Comparison of ENCODE assay signal across 16 cellular contexts in the genomic region with DNA sequence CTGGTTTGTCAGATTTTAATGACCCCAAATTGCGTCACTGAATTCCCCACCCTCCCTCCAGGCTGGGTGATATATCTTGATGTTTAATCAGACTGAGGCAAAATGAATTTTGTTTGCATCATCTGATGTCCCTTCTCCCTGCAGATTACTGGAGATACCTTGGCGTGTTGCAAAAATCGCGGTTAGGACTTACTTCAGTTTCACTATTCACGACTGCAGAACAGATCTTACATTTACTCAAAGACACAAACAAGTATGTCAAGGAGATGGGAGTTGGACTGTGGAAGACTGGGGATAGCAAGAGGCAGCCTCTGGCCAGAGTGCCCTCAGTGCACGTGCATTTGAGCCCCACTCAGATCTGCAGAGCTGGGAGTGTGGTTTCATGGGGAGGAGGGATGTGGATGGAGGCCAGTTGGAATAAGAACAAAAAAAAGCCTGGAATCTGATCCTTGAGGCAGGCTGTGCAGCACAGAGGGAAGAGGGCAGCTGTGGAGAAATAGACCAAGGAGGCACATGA.
DNase-seq lines count a peak whose midpoint lies in the region; ATAC-seq and TF ChIP-seq lines count a peak whose summit lies in the region.
"Had no signal": no experiment of that assay in that cellular context is flagged by ENCODE, and none has a peak within 500 bp of the region (broad histone marks: within the 10 kb centered on the region; RNA-seq: fewer than 3 reads in every experiment).

No MANE protein-coding gene starts in this region.

- peaks cover 36% of the 10 kb centered on the region for H3K4me1 Mint-ChIP-seq in stimulated activated naive CD8-positive, alpha-beta T cell treated with anti-CD3 and anti-CD28 coated beads, Interleukin-15, Interleukin-2, amounts not matched to agents 100 ng/mL and 50 ng/mL, for 24 hours (ENCODE audit: low read depth)
- peaks cover 44% of the 10 kb centered on the region for H3K4me1 Mint-ChIP-seq in stimulated activated naive CD8-positive, alpha-beta T cell treated with anti-CD3 and anti-CD28 coated beads, Interleukin-15, amount 100 ng/mL, for 72 hours

- no peak overlapping the region for H3K4me3 Mint-ChIP-seq in stimulated activated naive CD8-positive, alpha-beta T cell treated with anti-CD3 and anti-CD28 coated beads, Interleukin-15, Interleukin-2, amounts not matched to agents 100 ng/mL and 50 ng/mL, for 24 hours
- no peak overlapping the region for H3K4me3 Mint-ChIP-seq in stimulated activated naive CD8-positive, alpha-beta T cell treated with anti-CD3 and anti-CD28 coated beads, Interleukin-15, amount 100 ng/mL, for 72 hours
- H3K4me3 Mint-ChIP-seq: activated CD8-positive, alpha-beta T cell treated with anti-CD3 and anti-CD28 coated beads, Interleukin-2, amount 10 ng/mL, durations not matched to agents 7 days and 5 days; CD14-positive monocyte; central memory CD8-positive, alpha-beta T cell had no signal

- no peak for TF ChIP-seq POLR2A in vagina (IDR thresholded peaks at IDR 0.05)

- no peaks in the 10 kb centered on the region for H3K9me3 Mint-ChIP-seq in stimulated activated naive CD8-positive, alpha-beta T cell treated with anti-CD3 and anti-CD28 coated beads, Interleukin-15, Interleukin-2, amounts not matched to agents 100 ng/mL and 50 ng/mL, for 24 hours
- H3K9me3 Mint-ChIP-seq in stimulated activated naive CD8-positive, alpha-beta T cell treated with anti-CD3 and anti-CD28 coated beads, Interleukin-15, amount 100 ng/mL, for 72 hours, result no peaks in the 10 kb centered on the region
- H3K9me3 Mint-ChIP-seq: CD14-positive monocyte; central memory CD8-positive, alpha-beta T cell had no signal

- no peaks in the 10 kb centered on the region for H3K36me3 ChIP-seq in vagina
- H3K36me3 ChIP-seq: heart left ventricle had no signal

- intact Hi-C loops in vagina (cut with DNase I), result no loop called here

- no peaks in the 10 kb centered on the region for H3K27me3 ChIP-seq in vagina
- H3K27me3 ChIP-seq: testis had no signal

- no peaks in the 10 kb centered on the region for H3K36me3 Mint-ChIP-seq in stimulated activated naive CD8-positive, alpha-beta T cell treated with anti-CD3 and anti-CD28 coated beads, Interleukin-15, Interleukin-2, amounts not matched to agents 100 ng/mL and 50 ng/mL, for 24 hours (ENCODE audit: low read depth)
- H3K36me3 Mint-ChIP-seq: CD14-positive monocyte had no signal

- H3K4me3 ChIP-seq in vagina, result no peak overlapping the region
- H3K4me3 ChIP-seq: heart left ventricle, testis had no signal

- no peaks in the 10 kb centered on the region for H3K9me3 ChIP-seq in vagina
- H3K9me3 ChIP-seq: heart left ventricle, testis had no signal

- TF ChIP-seq CTCF in vagina (IDR thresholded peaks at IDR 0.05), result no peak

- no peak for ATAC-seq in stimulated activated naive CD8-positive, alpha-beta T cell treated with anti-CD3 and anti-CD28 coated beads, Interleukin-15, amount 100 ng/mL, for 72 hours
- ATAC-seq in GM19467 (IDR thresholded peaks at IDR 0.05; ENCODE audit: unreplicated experiment), result no peak
- ATAC-seq: activated CD8-positive, alpha-beta T cell treated with anti-CD3 and anti-CD28 coated beads, Interleukin-2, amount 10 ng/mL, durations not matched to agents 7 days and 5 days; heart left ventricle had no signal

- peak overlapping the region; percentile 25 for H3K27ac ChIP-seq in vagina
- H3K27ac ChIP-seq: heart left ventricle, testis had no signal

- peak overlapping the region; percentile 40 for H3K27ac Mint-ChIP-seq in stimulated activated naive CD8-positive, alpha-beta T cell treated with anti-CD3 and anti-CD28 coated beads, Interleukin-15, Interleukin-2, amounts not matched to agents 100 ng/mL and 50 ng/mL, for 24 hours
- H3K27ac Mint-ChIP-seq in stimulated activated naive CD8-positive, alpha-beta T cell treated with anti-CD3 and anti-CD28 coated beads, Interleukin-15, amount 100 ng/mL, for 72 hours, result no peak overlapping the region
- H3K27ac Mint-ChIP-seq: activated CD8-positive, alpha-beta T cell treated with anti-CD3 and anti-CD28 coated beads, Interleukin-2, amount 10 ng/mL, durations not matched to agents 7 days and 5 days had no signal

- no peaks in the 10 kb centered on the region for H3K4me1 ChIP-seq in vagina

- no peaks in the 10 kb centered on the region for H3K27me3 Mint-ChIP-seq in stimulated activated naive CD8-positive, alpha-beta T cell treated with anti-CD3 and anti-CD28 coated beads, Interleukin-15, Interleukin-2, amounts not matched to agents 100 ng/mL and 50 ng/mL, for 24 hours
- H3K27me3 Mint-ChIP-seq in stimulated activated naive CD8-positive, alpha-beta T cell treated with anti-CD3 and anti-CD28 coated beads, Interleukin-15, amount 100 ng/mL, for 72 hours, result no peaks in the 10 kb centered on the region
- H3K27me3 Mint-ChIP-seq: central memory CD8-positive, alpha-beta T cell had no signal

- no peak for DNase-seq in stimulated activated naive CD8-positive, alpha-beta T cell treated with anti-CD3 and anti-CD28 coated beads, Interleukin-15, amount 100 ng/mL, for 72 hours
- DNase-seq in NCI-H460 (ENCODE audit: extremely low read depth, low read depth) (peak; percentile 22), fibroblast of gingiva (ENCODE audit: low read depth) (peak; percentile 45), vagina (ENCODE audit: extremely low spot score in 2 of 2) (no peak), GM19238 (ENCODE audit: insufficient read length, low spot score) (no peak), NCI-H1930 (lab: John Stamatoyannopoulos, UW) (no peak)
- DNase-seq: activated CD8-positive, alpha-beta T cell treated with anti-CD3 and anti-CD28 coated beads, Interleukin-2, amount 10 ng/mL, durations not matched to agents 7 days and 5 days; activated effector memory CD4-positive, alpha-beta T cell treated with Interleukin-2 at 50 U/mL for 16 hours; heart left ventricle; NCI-H2081; SIG-M5; testis had no signal

Comparison
In these comparisons a context has a peak if more than half of its experiments do, and no peak if none do; other contexts are left out.
1. DNase-seq: peak in NCI-H460 (single experiment) and fibroblast of gingiva (single experiment); none in stimulated activated naive CD8-positive, alpha-beta T cell treated with anti-CD3 and anti-CD28 coated beads, Interleukin-15, amount 100 ng/mL, for 72 hours (0 of 2), vagina (0 of 2), GM19238 (single experiment) and NCI-H1930 (0 of 2).